15 cellular contexts compared by ENCODE assay signal in the genomic region with DNA sequence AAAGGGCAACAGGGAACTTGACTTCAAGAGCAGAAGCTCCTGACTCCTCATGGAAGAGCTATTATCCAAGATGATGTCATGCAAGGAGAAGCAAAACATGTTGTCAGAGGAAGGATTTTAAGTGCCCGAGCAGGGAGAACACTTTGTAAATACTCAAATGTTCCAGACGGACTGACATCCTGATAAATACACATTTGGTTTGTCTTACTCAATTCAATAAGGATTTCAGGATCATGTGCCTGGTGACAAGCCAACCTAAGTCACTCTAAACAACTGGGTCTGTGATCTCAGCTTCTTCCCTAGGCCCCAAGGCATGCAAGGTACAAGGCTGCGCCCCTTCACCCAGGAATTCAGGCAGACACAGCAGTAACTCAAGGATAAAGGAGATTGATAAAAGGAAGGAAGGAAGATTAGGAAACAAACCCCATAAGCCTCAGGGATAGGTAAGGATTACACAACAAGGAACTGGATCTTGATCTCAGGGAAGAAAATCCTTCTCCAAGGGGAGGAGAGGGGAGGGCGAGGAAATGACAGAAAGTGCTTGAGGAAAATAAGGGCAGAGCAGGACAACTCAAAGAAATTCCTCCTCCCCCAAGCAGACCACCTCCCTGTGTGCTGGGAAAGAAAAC. TPM values are rescaled to one million over a fixed set of nuclear protein-coding genes. Genes with fewer than 3 reads are reported as not detected.
DNase-seq lines count a peak whose midpoint lies in the region; ATAC-seq and TF ChIP-seq lines count a peak whose summit lies in the region.
"Had no signal": no experiment of that assay in that cellular context is flagged by ENCODE, and none has a peak within 500 bp of the region (broad histone marks: within the 10 kb centered on the region; RNA-seq: fewer than 3 reads in every experiment).

No MANE protein-coding gene starts in this region.

- H3K4me3 ChIP-seq in fibroblast of mammary gland (ENCODE audit: control insufficient read depth, low read depth, low read length), result no peak overlapping the region
- no peak overlapping the region for H3K4me3 ChIP-seq in prostate gland
- no peak overlapping the region for H3K4me3 ChIP-seq in vagina
- H3K4me3 ChIP-seq: right lobe of liver had no signal

- no peaks in the 10 kb centered on the region for H3K27me3 ChIP-seq in prostate gland (replicated peaks; ENCODE audit: insufficient read depth)
- no peaks in the 10 kb centered on the region for H3K27me3 ChIP-seq in vagina
- H3K27me3 ChIP-seq: right lobe of liver had no signal

- H3K9me3 ChIP-seq in prostate gland (no peaks in the 10 kb centered on the region), vagina (no peaks in the 10 kb centered on the region)
- H3K9me3 ChIP-seq: right lobe of liver had no signal

- H3K36me3 Mint-ChIP-seq in immature natural killer cell, result no peaks in the 10 kb centered on the region
- H3K36me3 Mint-ChIP-seq: activated naive CD4-positive, alpha-beta T cell treated with anti-CD3 and anti-CD28 coated beads, Interleukin-2, amount 50 U/mL, for 72 hours had no signal

- 65% methylated on average over 4 of the region's 4 CpGs for WGBS in prostate gland

- DNase-seq in Right ventricle myocardium inferior (ENCODE audit: missing footprints) (no peak), cardiac septum (ENCODE audit: low spot score) (no peak), fibroblast of mammary gland (ENCODE audit: low read depth) (peak; percentile 69), prostate gland (ENCODE audit: low spot score) (peak; percentile 55), vagina (ENCODE audit: extremely low spot score in 2 of 2) (no peak), superior temporal gyrus (ENCODE audit: extremely low spot score) (no peak), NCI-H748 treated with DMSO at 0.1 percent for 48 hours (lab: John Stamatoyannopoulos, UW) (no peak), immature natural killer cell (no peak)
- DNase-seq: COR-L47, right lobe of liver, substantia nigra had no signal

- H3K36me3 ChIP-seq in prostate gland, result peaks cover 0 to 1% of the 10 kb centered on the region in 2 donors
- H3K36me3 ChIP-seq in vagina, result peaks cover 0 to under 1% of the 10 kb centered on the region in 2 donors
- H3K36me3 ChIP-seq: right lobe of liver had no signal

- H3K4me1 Mint-ChIP-seq in immature natural killer cell, result no peaks in the 10 kb centered on the region

- H3K27ac Mint-ChIP-seq in immature natural killer cell, result no peak overlapping the region

- intact Hi-C loops in Right ventricle myocardium inferior (cut with DNase I), result no loop called here
- intact Hi-C loops in cardiac septum (cut with DNase I), result no loop called here
- intact Hi-C loops in prostate gland (cut with DNase I), result no loop called here
- intact Hi-C loops in vagina (cut with DNase I), result no loop called here

- peak; percentile 19 for ATAC-seq in Right ventricle myocardium inferior

- no peaks in the 10 kb centered on the region for H3K4me1 ChIP-seq in prostate gland (replicated peaks)
- H3K4me1 ChIP-seq in vagina, result peaks cover 74% of the 10 kb centered on the region
- H3K4me1 ChIP-seq: right lobe of liver had no signal

- no peaks in the 10 kb centered on the region for H3K9me3 Mint-ChIP-seq in immature natural killer cell
- H3K9me3 Mint-ChIP-seq: activated naive CD4-positive, alpha-beta T cell treated with anti-CD3 and anti-CD28 coated beads, Interleukin-2, amount 50 U/mL, for 72 hours had no signal

- TF ChIP-seq CTCF in fibroblast of mammary gland (conservative IDR thresholded peaks at IDR 0.05; ENCODE audit: control insufficient read depth, insufficient read depth, low read depth, low read length) (no peak), prostate gland (IDR thresholded peaks at IDR 0.05) (no peak), vagina (IDR thresholded peaks at IDR 0.05) (no peak)

- no peak overlapping the region for H3K4me3 Mint-ChIP-seq in immature natural killer cell

- no peak for TF ChIP-seq POLR2A in prostate gland (IDR thresholded peaks at IDR 0.05)
- TF ChIP-seq POLR2A in vagina (IDR thresholded peaks at IDR 0.05), result no peak

- peaks cover 1 to 12% (median 4%) of the 10 kb centered on the region in 3 donors for H3K27me3 Mint-ChIP-seq in immature natural killer cell (ENCODE audit: low read depth in 3 of 3)

- H3K27ac ChIP-seq in prostate gland (peak overlapping the region; percentile 74 to 77), vagina (peak overlapping the region; percentile 87)
- H3K27ac ChIP-seq: right lobe of liver had no signal

RNA-seq across cellular contexts. Expression of gene CEBPE, which starts 26.9 kb away (rescaled TPM):
- total RNA-seq in Right ventricle myocardium inferior (not detected), cardiac septum (not detected), prostate gland (not detected), vagina (not detected)
- polyA plus RNA-seq in immature natural killer cell, result not detected
- total RNA-seq: chondrocyte, NCI-H460, RPMI7951 had no signal

RNA-seq across cellular contexts. Expression of gene SLC7A8, which starts 37.6 kb away (rescaled TPM):
- total RNA-seq in Right ventricle myocardium inferior, result 11.5 TPM
- 4.4 TPM for total RNA-seq in cardiac septum
- total RNA-seq in prostate gland, result 100 to 1,000 TPM; 119 to 143 TPM
- total RNA-seq in vagina, result 68.5 TPM
- polyA plus RNA-seq in immature natural killer cell, result under 1 TPM in 1 of 3 donors, not detected in 2; 0.45 TPM

RNA-seq across cellular contexts. Expression of gene CIROP, which starts 41.1 kb away (rescaled TPM):
- total RNA-seq in Right ventricle myocardium inferior (not detected), cardiac septum (not detected), prostate gland (not detected), vagina (not detected)
- polyA plus RNA-seq in immature natural killer cell, result not detected
- total RNA-seq: activated naive CD4-positive, alpha-beta T cell treated with anti-CD3 and anti-CD28 coated beads, Interleukin-2, amount 50 U/mL, for 72 hours; chondrocyte; NCI-H460; right lobe of liver; RPMI7951 had no signal

RNA-seq across cellular contexts. Expression of gene C14orf119, which starts 50.6 kb away (rescaled TPM):
- total RNA-seq in Right ventricle myocardium inferior (22.4 TPM), cardiac septum (28.9 TPM), prostate gland (10 to 100 TPM; 20.3 to 32.3 TPM), vagina (13.8 TPM)
- polyA plus RNA-seq in immature natural killer cell, result 100 to 1,000 TPM in 2 of 3 donors, 10 to 100 TPM in 1; 85.2 to 184 (median 135) TPM

RNA-seq across cellular contexts. Expression of gene ACIN1, which starts 51.0 kb away (rescaled TPM):
- total RNA-seq in Right ventricle myocardium inferior, result 73.9 TPM
- 72.4 TPM for total RNA-seq in cardiac septum
- total RNA-seq in prostate gland, result 100 to 1,000 TPM in 1 of 2 donors, 10 to 100 TPM in 1; 86.6 to 168 TPM
- total RNA-seq in vagina, result 121 TPM
- polyA plus RNA-seq in immature natural killer cell, result 10 to 100 TPM in 1 of 3 donors, 1 to 10 TPM in 1, under 1 TPM in 1; 0.40 to 15.0 (median 4.5) TPM

Comparison
In these comparisons a context has a peak if more than half of its experiments do, and no peak if none do; other contexts are left out.
1. DNase-seq: peak in fibroblast of mammary gland (single experiment) and prostate gland (single experiment); none in Right ventricle myocardium inferior (single experiment), cardiac septum (single experiment), vagina (0 of 2), superior temporal gyrus (single experiment), NCI-H748 treated with DMSO at 0.1 percent for 48 hours (single experiment) and immature natural killer cell (0 of 3).